1 cellular context compared by ENCODE assay signal in the genomic region with DNA sequence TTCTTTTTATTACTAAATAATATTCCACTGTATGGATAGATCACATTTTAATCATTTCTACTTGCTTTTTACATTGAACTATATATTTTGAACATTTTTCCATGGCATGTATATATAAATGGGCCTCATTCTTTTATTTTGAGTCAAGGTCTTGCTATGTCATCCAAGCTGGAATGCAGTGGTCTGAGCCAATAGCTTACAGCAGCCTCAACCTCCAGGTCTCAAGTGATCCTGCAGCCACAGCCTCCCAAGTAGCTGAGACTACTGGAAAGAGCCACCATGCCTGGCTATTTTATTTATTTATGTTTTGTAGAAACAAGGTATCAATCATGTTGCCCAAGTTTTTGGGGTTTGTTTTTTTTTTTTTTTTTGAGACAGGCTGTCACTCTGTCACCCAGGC.
TF ChIP-seq lines count a peak whose summit lies in the region.

No MANE protein-coding gene starts in this region.

TF ChIP-seq in IMR-90, 13 proteins besides CTCF, POLR2A, EP300 and RAD21 (continued from another document):
- TF ChIP-seq SMC3 (IDR thresholded peaks at IDR 0.05; ENCODE audit: low read depth, low read length) (no peak), NFE2L2 (IDR thresholded peaks at IDR 0.05; ENCODE audit: low read depth, low read length) (no peak), RFX5 (IDR thresholded peaks at IDR 0.05; ENCODE audit: low read depth, low read length) (no peak)
